ENCODE assay signal across 1 cellular context in the genomic region with DNA sequence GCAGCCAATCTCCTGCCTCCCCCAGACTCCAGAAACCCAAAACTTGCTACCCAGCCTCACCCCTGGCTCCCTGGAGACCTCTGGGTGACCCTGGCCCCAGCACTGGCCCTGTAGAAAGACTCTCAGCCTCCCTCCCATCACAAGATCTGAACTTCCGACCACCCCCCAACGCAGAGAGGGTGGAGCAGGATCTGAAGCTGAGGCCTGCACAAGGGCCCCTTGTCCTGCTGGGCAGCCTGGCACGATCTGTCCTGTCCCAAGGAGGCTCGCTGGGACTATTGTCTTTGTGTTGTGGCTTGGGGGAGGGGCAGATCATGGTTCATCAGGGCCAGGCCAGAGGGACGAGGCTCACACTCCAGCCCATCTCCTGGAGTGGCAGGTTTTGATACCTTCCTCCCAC.
TF ChIP-seq lines count a peak whose summit lies in the region.

No MANE protein-coding gene starts in this region.

TF ChIP-seq in H1, 55 proteins besides CTCF, POLR2A, EP300 and RAD21:
- TF ChIP-seq GTF2F1 (IDR thresholded peaks at IDR 0.05; ENCODE audit: borderline replicate concordance, low read depth, low read length) (no peak), EZH2 (IDR thresholded peaks at IDR 0.05; ENCODE audit: low read depth, low read length, severe bottlenecking) (no peak), HDAC2 (IDR thresholded peaks at IDR 0.05; ENCODE audit: borderline replicate concordance in 1 of 2, low read depth in 2 of 2, low read length in 2 of 2) (no peak), CTBP2 (IDR thresholded peaks at IDR 0.05; ENCODE audit: borderline replicate concordance, insufficient read depth, insufficient read length, low read length) (no peak), POU5F1 (IDR thresholded peaks at IDR 0.05; ENCODE audit: low read depth, low read length) (no peak), SIX5 (IDR thresholded peaks at IDR 0.05; ENCODE audit: low read depth, low read length) (no peak), FOSL1 (IDR thresholded peaks at IDR 0.05; ENCODE audit: insufficient read depth, low read depth, low read length) (no peak), EGR1 (IDR thresholded peaks at IDR 0.05; ENCODE audit: borderline replicate concordance, low read depth, low read length) (no peak)
